8 cellular contexts compared by ENCODE assay signal in genomic region chr1:170074250-170075157, GRCh38. TPM values are rescaled to one million over a fixed set of nuclear protein-coding genes. Genes with fewer than 3 reads are reported as not detected.
DNase-seq lines count a peak whose midpoint lies in the region; ATAC-seq and TF ChIP-seq lines count a peak whose summit lies in the region.

TSS of gene KIFAP3 (minus strand) at chr1:170074695. CDS start at chr1:170074467, 228 bp downstream.

- H3K36me3 Mint-ChIP-seq in natural killer cell treated with Interleukin-12 subunit alpha and Interleukin-12 subunit beta and Interleukin-15 and Interleukin-18, amount 100 ng/mL, for 72 hours = peaks cover 12% of the 10 kb centered on the region
- no peaks in the 10 kb centered on the region for H3K36me3 Mint-ChIP-seq in stimulated activated naive CD8-positive, alpha-beta T cell treated with anti-CD3 and anti-CD28 coated beads, Interleukin-15, Interleukin-2, amounts not matched to agents 100 ng/mL and 50 ng/mL, for 24 hours (ENCODE audit: low read depth)

- H3K27me3 ChIP-seq in RWPE2 (ENCODE audit: insufficient read depth, poor library complexity, severe bottlenecking) = no peaks in the 10 kb centered on the region

- TF ChIP-seq CTCF in LNCaP clone FGC (IDR thresholded peaks at IDR 0.05; ENCODE audit: control insufficient read depth, extremely low read depth, insufficient read depth) (peak; percentile 72), RWPE2 (IDR thresholded peaks at IDR 0.05; ENCODE audit: poor library complexity, severe bottlenecking) (peak; percentile 85)

- peak; percentile 99 for DNase-seq in EL
- peak; percentile 99 for DNase-seq in GOT3 (lab: John Stamatoyannopoulos, UW)
- DNase-seq in LNCaP clone FGC (ENCODE audit: low read depth) = peak; percentile 94
- DNase-seq in RWPE2 (ENCODE audit: low spot score) = peak; percentile 98
- DNase-seq in activated T-helper 9 cell treated with anti-CD3 and anti-CD28 coated beads, Interleukin-2, amount 50 U/mL, for 16 hours (ENCODE audit: low read depth) = peak; percentile 91
- DNase-seq in fibroblast of peridontal ligament (ENCODE audit: extremely low read depth) = peak; percentile 97
- peak; percentile 99 for DNase-seq in natural killer cell treated with Interleukin-12 subunit alpha and Interleukin-12 subunit beta and Interleukin-15 and Interleukin-18, amount 100 ng/mL, for 72 hours (ENCODE audit: low spot score)

- peaks cover 43 to 52% of the 10 kb centered on the region in 2 donors for H3K4me1 Mint-ChIP-seq in natural killer cell treated with Interleukin-12 subunit alpha and Interleukin-12 subunit beta and Interleukin-15 and Interleukin-18, amount 100 ng/mL, for 72 hours (ENCODE audit: low read depth in 2 of 2)
- peaks cover 49% of the 10 kb centered on the region for H3K4me1 Mint-ChIP-seq in stimulated activated naive CD8-positive, alpha-beta T cell treated with anti-CD3 and anti-CD28 coated beads, Interleukin-15, Interleukin-2, amounts not matched to agents 100 ng/mL and 50 ng/mL, for 24 hours (ENCODE audit: low read depth)

- H3K4me3 Mint-ChIP-seq in natural killer cell treated with Interleukin-12 subunit alpha and Interleukin-12 subunit beta and Interleukin-15 and Interleukin-18, amount 100 ng/mL, for 72 hours = peak within 1 kb of the TSS; percentile 99
- H3K4me3 Mint-ChIP-seq in stimulated activated naive CD8-positive, alpha-beta T cell treated with anti-CD3 and anti-CD28 coated beads, Interleukin-15, Interleukin-2, amounts not matched to agents 100 ng/mL and 50 ng/mL, for 24 hours = peak within 1 kb of the TSS; percentile 91

- peaks cover 6% of the 10 kb centered on the region for H3K4me1 ChIP-seq in RWPE2 (ENCODE audit: insufficient read depth, poor library complexity, severe bottlenecking)

- H3K27me3 Mint-ChIP-seq in natural killer cell treated with Interleukin-12 subunit alpha and Interleukin-12 subunit beta and Interleukin-15 and Interleukin-18, amount 100 ng/mL, for 72 hours = no peaks in the 10 kb centered on the region
- no peaks in the 10 kb centered on the region for H3K27me3 Mint-ChIP-seq in stimulated activated naive CD8-positive, alpha-beta T cell treated with anti-CD3 and anti-CD28 coated beads, Interleukin-15, Interleukin-2, amounts not matched to agents 100 ng/mL and 50 ng/mL, for 24 hours

- H3K4me3 ChIP-seq in LNCaP clone FGC (ENCODE audit: low read depth, low read length) (peak within 1 kb of the TSS; percentile 82), RWPE2 (ENCODE audit: severe bottlenecking) (peak within 1 kb of the TSS; percentile 68)

- no peaks in the 10 kb centered on the region for H3K36me3 ChIP-seq in RWPE2 (ENCODE audit: low read depth)

- peaks cover 4% of the 10 kb centered on the region for H3K9me3 Mint-ChIP-seq in natural killer cell treated with Interleukin-12 subunit alpha and Interleukin-12 subunit beta and Interleukin-15 and Interleukin-18, amount 100 ng/mL, for 72 hours
- H3K9me3 Mint-ChIP-seq in stimulated activated naive CD8-positive, alpha-beta T cell treated with anti-CD3 and anti-CD28 coated beads, Interleukin-15, Interleukin-2, amounts not matched to agents 100 ng/mL and 50 ng/mL, for 24 hours = peaks cover 5% of the 10 kb centered on the region

- H3K27ac Mint-ChIP-seq in natural killer cell treated with Interleukin-12 subunit alpha and Interleukin-12 subunit beta and Interleukin-15 and Interleukin-18, amount 100 ng/mL, for 72 hours = peak within 1 kb of the TSS; percentile 96 to 99
- H3K27ac Mint-ChIP-seq in stimulated activated naive CD8-positive, alpha-beta T cell treated with anti-CD3 and anti-CD28 coated beads, Interleukin-15, Interleukin-2, amounts not matched to agents 100 ng/mL and 50 ng/mL, for 24 hours = peak within 1 kb of the TSS; percentile 91

- H3K9me3 ChIP-seq in RWPE2 (ENCODE audit: severe bottlenecking) = no peaks in the 10 kb centered on the region

- ATAC-seq in RWPE2 (ENCODE audit: low read depth) = peak; percentile 97
- peak; percentile 100 for ATAC-seq in natural killer cell treated with Interleukin-12 subunit alpha and Interleukin-12 subunit beta and Interleukin-15 and Interleukin-18, amount 100 ng/mL, for 72 hours

- H3K27ac ChIP-seq in RWPE2 (ENCODE audit: poor library complexity, severe bottlenecking) = peak within 1 kb of the TSS; percentile 68

RNA-seq across cellular contexts. Expression of gene KIFAP3, which starts in this region (rescaled TPM):
- total RNA-seq in natural killer cell treated with Interleukin-12 subunit alpha and Interleukin-12 subunit beta and Interleukin-15 and Interleukin-18, amount 100 ng/mL, for 72 hours = 10 to 100 TPM; 33.6 to 38.3 TPM

Comparison
In these comparisons a context has a peak if more than half of its experiments do, and no peak if none do; other contexts are left out.
1. Peak in every context shown above with its lines: DNase-seq, ATAC-seq, H3K4me3 ChIP-seq and H3K27ac ChIP-seq.